Comparison of ENCODE assay signal across 9 cellular contexts in the genomic region with DNA sequence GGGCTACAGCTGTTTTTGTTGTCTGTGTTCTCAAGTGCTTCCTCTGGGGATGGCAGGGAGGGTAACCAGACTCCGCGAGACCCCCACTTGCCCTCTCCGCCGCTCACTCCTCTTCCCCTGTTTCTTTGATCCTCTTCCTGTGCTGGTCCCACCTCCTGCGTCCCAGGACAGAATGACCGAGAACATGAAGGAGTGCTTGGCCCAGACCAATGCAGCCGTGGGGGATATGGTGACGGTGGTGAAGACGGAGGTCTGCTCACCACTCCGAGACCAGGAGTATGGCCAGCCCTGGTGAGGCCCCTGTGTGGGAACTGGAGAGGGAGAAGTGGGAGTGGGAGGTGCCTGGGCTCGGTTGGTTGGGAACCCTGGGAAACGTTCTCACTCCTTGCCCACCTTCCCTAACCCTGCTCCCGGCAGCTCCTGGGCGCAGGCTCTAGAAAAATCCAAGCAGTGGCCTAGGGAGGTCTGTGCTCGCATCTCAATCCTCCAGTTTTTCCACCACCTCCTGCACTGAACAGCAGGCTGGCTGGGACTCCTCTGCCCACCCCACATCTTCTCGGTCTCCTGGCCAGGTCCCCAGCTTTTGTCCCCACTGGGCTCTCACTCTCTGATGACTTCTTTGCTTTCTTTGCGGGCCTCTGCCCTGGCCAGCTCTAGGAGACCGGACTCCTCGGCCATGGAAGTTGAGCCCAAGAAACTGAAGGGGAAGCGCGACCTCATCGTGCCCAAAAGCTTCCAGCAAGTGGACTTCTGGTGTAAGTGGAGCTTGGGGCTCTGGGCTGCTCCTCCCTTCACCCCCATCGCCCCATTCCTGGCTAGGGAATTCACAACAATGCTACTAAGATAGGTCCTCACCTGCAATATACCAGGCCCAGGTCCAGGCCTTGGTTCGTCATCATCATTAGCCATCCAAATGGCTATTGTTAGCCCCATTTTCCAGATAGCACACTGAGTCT. TPM values are rescaled to one million over a fixed set of nuclear protein-coding genes. Genes with fewer than 3 reads are reported as not detected.
DNase-seq lines count a peak whose midpoint lies in the region; ATAC-seq and TF ChIP-seq lines count a peak whose summit lies in the region.
"Had no signal": no experiment of that assay in that cellular context is flagged by ENCODE, and none has a peak within 500 bp of the region (broad histone marks: within the 10 kb centered on the region; RNA-seq: fewer than 3 reads in every experiment).

No MANE protein-coding gene starts in this region.

- intact Hi-C loops in colonic mucosa (cut with DNase I) = no loop called here

- peak overlapping the region; percentile 45 for H3K4me3 Mint-ChIP-seq in stimulated activated effector memory CD8-positive, alpha-beta T cell treated with anti-CD3 and anti-CD28 coated beads, Interleukin-12 subunit alpha, Interleukin-12 subunit beta, amount 100 ng/mL, for 72 hours

- H3K36me3 Mint-ChIP-seq in stimulated activated effector memory CD8-positive, alpha-beta T cell treated with anti-CD3 and anti-CD28 coated beads, Interleukin-12 subunit alpha, Interleukin-12 subunit beta, amount 100 ng/mL, for 72 hours = no peaks in the 10 kb centered on the region

- in situ Hi-C loops in G401 (cut with HindIII; ENCODE audit: low sequenced_read_pairs) = no loop called here

- no peak for TF ChIP-seq RAD21 in liver (IDR thresholded peaks at IDR 0.05)

- H3K27ac ChIP-seq in HUES64 (ENCODE audit: low read depth, low read length) = no peak overlapping the region
- H3K27ac ChIP-seq in colonic mucosa = no peak overlapping the region
- H3K27ac ChIP-seq in liver (ENCODE audit: low read depth in 1 of 2, low read length in 2 of 2) = peak overlapping the region; percentile 22 to 59

- 87% methylated on average over 24 of the region's 24 CpGs for whole genome bisulfite sequencing in HUES64
- WGBS in liver = 87% methylated on average over 24 of the region's 24 CpGs

- H3K4me3 ChIP-seq in HUES64 (ENCODE audit: low read length) (peak overlapping the region; percentile 60; the same call in 1 of the 2 replicates), colonic mucosa (no peak overlapping the region), liver (ENCODE audit: low read depth in 1 of 3, low read length in 3 of 3) (no peak overlapping the region)

- peaks cover 12% of the 10 kb centered on the region for H3K4me1 ChIP-seq in HUES64 (ENCODE audit: insufficient read depth, low read length)
- peaks cover 7% of the 10 kb centered on the region for H3K4me1 ChIP-seq in colonic mucosa
- H3K4me1 ChIP-seq in liver (ENCODE audit: control insufficient read depth in 4 of 4, insufficient read depth in 4 of 4, low read length in 3 of 4) = peaks cover 0 to 11% (median 5%) of the 10 kb centered on the region in 4 donors

- H3K9me3 Mint-ChIP-seq in stimulated activated effector memory CD8-positive, alpha-beta T cell treated with anti-CD3 and anti-CD28 coated beads, Interleukin-12 subunit alpha, Interleukin-12 subunit beta, amount 100 ng/mL, for 72 hours = no peaks in the 10 kb centered on the region

- H3K36me3 ChIP-seq in HUES64 (ENCODE audit: insufficient read depth, low read length) (peaks cover 10% of the 10 kb centered on the region; the same call in 1 of the 2 replicates), colonic mucosa (no peaks in the 10 kb centered on the region), liver (ENCODE audit: control insufficient read depth in 4 of 4, insufficient read depth in 3 of 4, low read depth in 1 of 4, low read length in 3 of 4) (peaks cover 0 to 3% (median 1%) of the 10 kb centered on the region in 4 donors)

- H3K9ac ChIP-seq in HUES64 (ENCODE audit: low read depth, low read length) (no peak overlapping the region), colonic mucosa (ENCODE audit: low read depth in 2 of 2, low read length in 2 of 2) (peak overlapping the region; percentile 54 to 77), liver (ENCODE audit: low read depth in 1 of 2, low read length in 2 of 2) (no peak overlapping the region)

- TF ChIP-seq CTCF in colonic mucosa (IDR thresholded peaks at IDR 0.05) (no peak), liver (IDR thresholded peaks at IDR 0.05; ENCODE audit: low read depth, low read length, missing input control) (no peak)

- ATAC-seq in stimulated activated effector memory CD8-positive, alpha-beta T cell treated with anti-CD3 and anti-CD28 coated beads, Interleukin-12 subunit alpha, Interleukin-12 subunit beta, amount 100 ng/mL, for 72 hours = no peak

- H3K27me3 ChIP-seq in HUES64 (ENCODE audit: insufficient read depth, low read length) (peaks cover 11% of the 10 kb centered on the region; the same call in 1 of the 2 replicates), colonic mucosa (no peaks in the 10 kb centered on the region), liver (ENCODE audit: control insufficient read depth in 4 of 4, insufficient read depth in 4 of 4, low read length in 3 of 4) (no peaks in the 10 kb centered on the region)

- DNase-seq in colonic mucosa (no peak), G401 (ENCODE audit: low spot score) (no peak), C1 segment of cervical spinal cord (lab: John Stamatoyannopoulos, UW) (no peak), iPS-NIHi7 (ENCODE audit: extremely low spot score) (no peak), NCI-H526 treated with DMSO at 0.1 percent for 48 hours (lab: John Stamatoyannopoulos, UW) (no peak)
- DNase-seq in stimulated activated effector memory CD8-positive, alpha-beta T cell treated with anti-CD3 and anti-CD28 coated beads, Interleukin-12 subunit alpha, Interleukin-12 subunit beta, amount 100 ng/mL, for 72 hours (ENCODE audit: low spot score in 2 of 2) = no peak
- DNase-seq: activated T-cell treated with anti-CD3 and anti-CD28 coated beads for 4 hours had no signal

- peaks cover 18% of the 10 kb centered on the region for H3K4me1 Mint-ChIP-seq in stimulated activated effector memory CD8-positive, alpha-beta T cell treated with anti-CD3 and anti-CD28 coated beads, Interleukin-12 subunit alpha, Interleukin-12 subunit beta, amount 100 ng/mL, for 72 hours

- H3K9me3 ChIP-seq in HUES64 (ENCODE audit: insufficient read depth, low read depth, low read length) = no peaks in the 10 kb centered on the region
- no peaks in the 10 kb centered on the region for H3K9me3 ChIP-seq in colonic mucosa
- no peaks in the 10 kb centered on the region for H3K9me3 ChIP-seq in liver (ENCODE audit: control insufficient read depth in 4 of 4, low read length in 3 of 4)

- H3K27ac Mint-ChIP-seq in stimulated activated effector memory CD8-positive, alpha-beta T cell treated with anti-CD3 and anti-CD28 coated beads, Interleukin-12 subunit alpha, Interleukin-12 subunit beta, amount 100 ng/mL, for 72 hours = no peak overlapping the region

TF ChIP-seq in liver, 16 proteins besides CTCF, POLR2A, EP300 and RAD21 (continues in another document):
- no peak for TF ChIP-seq NR2F2 (IDR thresholded peaks at IDR 0.05)
- TF ChIP-seq, protein P1, sequence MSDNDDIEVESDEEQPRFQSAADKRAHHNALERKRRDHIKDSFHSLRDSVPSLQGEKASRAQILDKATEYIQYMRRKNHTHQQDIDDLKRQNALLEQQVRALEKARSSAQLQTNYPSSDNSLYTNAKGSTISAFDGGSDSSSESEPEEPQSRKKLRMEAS (IDR thresholded peaks at IDR 0.05) = no peak
- no peak for TF ChIP-seq EGR1 (IDR thresholded peaks at IDR 0.05; ENCODE audit: low read depth in 2 of 2)
- no peak for TF ChIP-seq YY1 (IDR thresholded peaks at IDR 0.05)
- no peak for TF ChIP-seq RXRA (IDR thresholded peaks at IDR 0.05)
- TF ChIP-seq GABPA (IDR thresholded peaks at IDR 0.05 in 1 of 2, conservative IDR thresholded peaks at IDR 0.05 in 1 of 2) = no peak
- no peak for TF ChIP-seq FOXA1 (IDR thresholded peaks at IDR 0.05)
- TF ChIP-seq HNF4G (IDR thresholded peaks at IDR 0.05) = no peak
- no peak for TF ChIP-seq JUND (IDR thresholded peaks at IDR 0.05)
- TF ChIP-seq REST (IDR thresholded peaks at IDR 0.05) = no peak
- no peak for TF ChIP-seq TAF1 (conservative IDR thresholded peaks at IDR 0.05)

RNA-seq across cellular contexts. Expression of gene PRDM11, which starts 35.4 kb away (rescaled TPM):
- 4.7 TPM for polyA plus RNA-seq in HUES64 (2013, experiment 1 of 2)
- polyA plus RNA-seq in HUES64 (2013, experiment 2 of 2) = 3.3 TPM
- total RNA-seq in colonic mucosa = 1 to 10 TPM; 4.1 to 8.3 TPM
- total RNA-seq in liver = 1 to 10 TPM; 3.7 to 6.9 TPM
- 1 to 10 TPM in 1 of 2 donors, under 1 TPM in 1; 0.64 to 1.9 TPM for polyA plus RNA-seq in liver
- total RNA-seq in G401 (2014; rRNA removed; shearing (Covaris generic)) = 5.1 and 7.2 TPM in 2 replicates

Comparison
In these comparisons a context has a peak if more than half of its experiments do, and no peak if none do; other contexts are left out.
1. H3K27ac ChIP-seq: peak in liver (2 of 2); none in HUES64 (single experiment) and colonic mucosa (single experiment).
2. H3K9ac ChIP-seq: peak in colonic mucosa (2 of 2); none in HUES64 (single experiment) and liver (0 of 2).